9 cellular contexts compared by ENCODE assay signal in genomic region chr7:142807855-142808460, GRCh38. TPM values are rescaled to one million over a fixed set of nuclear protein-coding genes. Genes with fewer than 3 reads are reported as not detected.
A peak's percentile ranks its signal among the peaks of the same experiment; 100 is the strongest.
DNase-seq lines count a peak whose midpoint lies in the region; ATAC-seq and TF ChIP-seq lines count a peak whose summit lies in the region.
"Had no signal": no experiment of that assay in that cellular context is flagged by ENCODE, and none has a peak within 500 bp of the region (broad histone marks: within the 10 kb centered on the region; RNA-seq: fewer than 3 reads in every experiment).

No MANE protein-coding gene starts in this region.

- CTCF ChIA-PET in activated CD8-positive, alpha-beta T cell treated with anti-CD3 and anti-CD28 coated beads, Interleukin-2, amount 10 ng/mL, durations not matched to agents 7 days and 5 days (lab: Charles Lee): interaction anchor here (0.7 to 13.6 kb wide), 18 partner anchors 9 to 832 kb away, joined by 3 to 584 read pairs (median 4); no protein-coding TSS in a partner anchor

- H3K9me3 ChIP-seq in mucosa of rectum (ENCODE audit: control insufficient read depth in 2 of 2, low read length in 2 of 2) (no peaks in the 10 kb centered on the region), tibial artery (no peaks in the 10 kb centered on the region)
- H3K9me3 ChIP-seq: ascending aorta had no signal

- H3K4me3 Mint-ChIP-seq in activated CD8-positive, alpha-beta T cell treated with anti-CD3 and anti-CD28 coated beads, Interleukin-2, amount 10 ng/mL, durations not matched to agents 7 days and 5 days: peak overlapping the region; percentile 72

- H3K27me3 ChIP-seq in mucosa of rectum (ENCODE audit: control insufficient read depth in 2 of 2, insufficient read depth in 2 of 2, low read length in 2 of 2) (peaks cover 0 to 1% of the 10 kb centered on the region in 2 donors), tibial artery (peaks cover 0 to 44% of the 10 kb centered on the region in 2 donors)
- H3K27me3 ChIP-seq: ascending aorta had no signal

- no peak for TF ChIP-seq CTCF in tibial artery (IDR thresholded peaks at IDR 0.05)

- no peaks in the 10 kb centered on the region for H3K27me3 Mint-ChIP-seq in activated CD8-positive, alpha-beta T cell treated with anti-CD3 and anti-CD28 coated beads, Interleukin-2, amount 10 ng/mL, durations not matched to agents 7 days and 5 days (ENCODE audit: low read depth)

- intact Hi-C loops in tibial artery (cut with DNase I; ENCODE audit: low total_unique reads): no loop called here

- peak overlapping the region; percentile 99 for H3K27ac Mint-ChIP-seq in activated CD8-positive, alpha-beta T cell treated with anti-CD3 and anti-CD28 coated beads, Interleukin-2, amount 10 ng/mL, durations not matched to agents 7 days and 5 days

- H3K27ac ChIP-seq in mucosa of rectum (ENCODE audit: low read depth in 2 of 2, low read length in 2 of 2): peak overlapping the region; percentile 46 to 67
- no peak overlapping the region for H3K27ac ChIP-seq in tibial artery
- H3K27ac ChIP-seq: ascending aorta had no signal

- ATAC-seq in HG03108 (IDR thresholded peaks at IDR 0.05; ENCODE audit: unreplicated experiment): peak; percentile 21
- peak; percentile 4 for ATAC-seq in activated CD8-positive, alpha-beta T cell treated with anti-CD3 and anti-CD28 coated beads, Interleukin-2, amount 10 ng/mL, durations not matched to agents 7 days and 5 days

- H3K4me3 ChIP-seq in GM08714 (ENCODE audit: low read length) (peak overlapping the region; percentile 37; the same call in 1 of the 2 replicates), mucosa of rectum (ENCODE audit: low read length in 2 of 2) (no peak overlapping the region), tibial artery (no peak overlapping the region)
- H3K4me3 ChIP-seq: ascending aorta had no signal

- no peaks in the 10 kb centered on the region for H3K9me3 Mint-ChIP-seq in activated CD8-positive, alpha-beta T cell treated with anti-CD3 and anti-CD28 coated beads, Interleukin-2, amount 10 ng/mL, durations not matched to agents 7 days and 5 days (ENCODE audit: insufficient read depth)

- H3K36me3 Mint-ChIP-seq in activated CD8-positive, alpha-beta T cell treated with anti-CD3 and anti-CD28 coated beads, Interleukin-2, amount 10 ng/mL, durations not matched to agents 7 days and 5 days (ENCODE audit: low read depth): peaks cover 32% of the 10 kb centered on the region

- H3K36me3 ChIP-seq in mucosa of rectum (ENCODE audit: control insufficient read depth in 2 of 2, insufficient read depth in 2 of 2, low read length in 2 of 2): no peaks in the 10 kb centered on the region
- H3K36me3 ChIP-seq in tibial artery: no peaks in the 10 kb centered on the region
- H3K36me3 ChIP-seq: ascending aorta had no signal

- DNase-seq in activated CD8-positive, alpha-beta T cell treated with anti-CD3 and anti-CD28 coated beads, Interleukin-2, amount 10 ng/mL, durations not matched to agents 7 days and 5 days: peak; percentile 61
- no peak for DNase-seq in SW 1271 (lab: John Stamatoyannopoulos, UW)
- no peak for DNase-seq in nucleus accumbens (lab: John Stamatoyannopoulos, UW)
- DNase-seq in Ammon's horn (ENCODE audit: low spot score): no peak
- no peak for DNase-seq in tibial artery

- H3K4me1 ChIP-seq in mucosa of rectum (ENCODE audit: control insufficient read depth in 2 of 2, insufficient read depth in 2 of 2, low read length in 2 of 2): peaks cover 0 to 3% of the 10 kb centered on the region in 2 donors
- H3K4me1 ChIP-seq in tibial artery: no peaks in the 10 kb centered on the region
- H3K4me1 ChIP-seq: ascending aorta had no signal

- POLR2A ChIA-PET in activated CD8-positive, alpha-beta T cell treated with anti-CD3 and anti-CD28 coated beads, Interleukin-2, amount 10 ng/mL, durations not matched to agents 7 days and 5 days (lab: Charles Lee): interaction anchor here (0.5 to 22.0 kb wide), 36 partner anchors 10 to 1249 kb away, joined by 3 to 2065 read pairs (median 5); no protein-coding TSS in a partner anchor

- peak overlapping the region in 1 of 2 donors; percentile 38 for H3K9ac ChIP-seq in mucosa of rectum (ENCODE audit: low read depth in 1 of 2, low read length in 2 of 2)

- peaks cover 96% of the 10 kb centered on the region for H3K4me1 Mint-ChIP-seq in activated CD8-positive, alpha-beta T cell treated with anti-CD3 and anti-CD28 coated beads, Interleukin-2, amount 10 ng/mL, durations not matched to agents 7 days and 5 days (ENCODE audit: low read depth)

RNA-seq across cellular contexts. Expression of gene PRSS2, which starts 37.2 kb away (rescaled TPM):
- not detected for total RNA-seq in activated CD8-positive, alpha-beta T cell treated with anti-CD3 and anti-CD28 coated beads, Interleukin-2, amount 10 ng/mL, durations not matched to agents 7 days and 5 days
- total RNA-seq: ascending aorta had no signal

RNA-seq across cellular contexts. Expression of gene EPHB6, which starts 46.9 kb away (rescaled TPM):
- total RNA-seq in activated CD8-positive, alpha-beta T cell treated with anti-CD3 and anti-CD28 coated beads, Interleukin-2, amount 10 ng/mL, durations not matched to agents 7 days and 5 days: 1 to 10 TPM; 7.0 TPM

RNA-seq across cellular contexts. Expression of gene PRSS1, which starts 58.7 kb away (rescaled TPM):
- not detected for total RNA-seq in activated CD8-positive, alpha-beta T cell treated with anti-CD3 and anti-CD28 coated beads, Interleukin-2, amount 10 ng/mL, durations not matched to agents 7 days and 5 days
- total RNA-seq: ascending aorta had no signal

Comparison
In these comparisons a context has a peak if more than half of its experiments do, and no peak if none do; other contexts are left out.
1. H3K27ac ChIP-seq: peak in mucosa of rectum (2 of 2); none in tibial artery (0 of 2).